Comparison of ENCODE assay signal across 29 cellular contexts in genomic region chr5:6590581-6590980, GRCh38.
"Had no signal": no experiment of that assay in that cellular context is flagged by ENCODE, and none has a peak within 500 bp of the region (broad histone marks: within the 10 kb centered on the region; RNA-seq: fewer than 3 reads in every experiment).

No MANE protein-coding gene starts in this region.

- H3K27ac Mint-ChIP-seq: activated naive CD4-positive, alpha-beta T cell treated with anti-CD3 and anti-CD28 coated beads, Interleukin-2, amount 10 ng/mL, durations not matched to agents 7 days and 5 days; activated naive CD8-positive, alpha-beta T cell treated with anti-CD3 and anti-CD28 coated beads, Interleukin-2, amount 10 ng/mL, durations not matched to agents 7 days and 5 days; activated T-cell treated with anti-CD3 and anti-CD28 coated beads, Interleukin-2, amount 50 U/mL, for 24 hours; nephron progenitor cell; stimulated activated naive B cell treated with anti-CD40 and anti-IgM and Interleukin-4, amounts not matched to agents 10 μg/mL and 1 μg/mL and 100 μg/mL, for 72 hours; T-helper 1 cell treated with Interleukin-12 subunit alpha and Interleukin-12 subunit beta and Interleukin-4 antibody, amounts not matched to agents 30 μg/mL and 1 μg/mL, for 36 hours had no signal

- H3K27me3 ChIP-seq: ascending aorta, brain microvascular endothelial cell, esophagus muscularis mucosa, foreskin keratinocyte, pancreas, thyroid gland, upper lobe of left lung, vagina had no signal

- H3K4me1 Mint-ChIP-seq: activated naive CD4-positive, alpha-beta T cell treated with anti-CD3 and anti-CD28 coated beads, Interleukin-2, amount 10 ng/mL, durations not matched to agents 7 days and 5 days; nephron progenitor cell had no signal

- H3K36me3 ChIP-seq: brain microvascular endothelial cell, esophagus muscularis mucosa, left ventricle myocardium inferior, pancreas, thyroid gland, vagina, WERI-Rb-1 had no signal

- H3K9me3 ChIP-seq: ascending aorta, esophagus muscularis mucosa, pancreas, psoas muscle, stomach, thyroid gland, upper lobe of left lung, vagina had no signal

- H3K4me3 ChIP-seq: ascending aorta, esophagus muscularis mucosa, left ventricle myocardium inferior, pancreas, psoas muscle, smooth muscle cell, stomach, thyroid gland, upper lobe of left lung, vagina had no signal

- H3K27ac ChIP-seq: ascending aorta, brain microvascular endothelial cell, esophagus muscularis mucosa, foreskin keratinocyte, left ventricle myocardium inferior, pancreas, psoas muscle, stomach, thyroid gland, upper lobe of left lung, vagina, WERI-Rb-1 had no signal

- H3K9me3 Mint-ChIP-seq: activated naive CD4-positive, alpha-beta T cell treated with anti-CD3 and anti-CD28 coated beads, Interleukin-2, amount 10 ng/mL, durations not matched to agents 7 days and 5 days; activated naive CD8-positive, alpha-beta T cell treated with anti-CD3 and anti-CD28 coated beads, Interleukin-2, amount 10 ng/mL, durations not matched to agents 7 days and 5 days; activated T-cell treated with anti-CD3 and anti-CD28 coated beads, Interleukin-2, amount 50 U/mL, for 24 hours; effector memory CD8-positive, alpha-beta T cell; stimulated activated naive B cell treated with anti-CD40 and anti-IgM and Interleukin-4, amounts not matched to agents 10 μg/mL and 1 μg/mL and 100 μg/mL, for 72 hours; T-helper 1 cell treated with Interleukin-12 subunit alpha and Interleukin-12 subunit beta and Interleukin-4 antibody, amounts not matched to agents 30 μg/mL and 1 μg/mL, for 36 hours had no signal

- H3K4me2 ChIP-seq: smooth muscle cell had no signal

- H3K4me1 ChIP-seq: ascending aorta, esophagus muscularis mucosa, left ventricle myocardium inferior, pancreas, psoas muscle, stomach, thyroid gland, upper lobe of left lung had no signal

- ATAC-seq: activated CD4-positive, CD25-positive, alpha-beta regulatory T cell treated with anti-CD3 and anti-CD28 coated beads, Interleukin-2, amount 50 U/mL, for 24 hours; effector memory CD8-positive, alpha-beta T cell; foreskin keratinocyte; psoas muscle; stimulated activated naive B cell treated with anti-CD40 and anti-IgM and Interleukin-4, amounts not matched to agents 10 μg/mL and 1 μg/mL and 100 μg/mL, for 72 hours had no signal

- DNase-seq: activated CD4-positive, alpha-beta T cell treated with anti-CD3 and anti-CD28 coated beads for 48 hours; activated CD4-positive, alpha-beta T cell treated with anti-CD3 and anti-CD28 coated beads, Interleukin-2, amount 50 U/mL, for 48 hours; activated CD8-positive, alpha-beta memory T cell treated with anti-CD3 and anti-CD28 coated beads for 24 hours; activated CD8-positive, alpha-beta memory T cell treated with anti-CD3 and anti-CD28 coated beads, Interleukin-2, amount 50 U/mL, for 48 hours; activated gamma-delta T cell; activated naive CD4-positive, alpha-beta T cell treated with anti-CD3 and anti-CD28 coated beads, Interleukin-2, amount 10 ng/mL, durations not matched to agents 7 days and 5 days; activated naive CD8-positive, alpha-beta T cell treated with anti-CD3 and anti-CD28 coated beads, Interleukin-2, amount 10 ng/mL, durations not matched to agents 7 days and 5 days; activated T-cell treated with anti-CD3 and anti-CD28 coated beads, Interleukin-2, amount 50 U/mL, for 24 hours; brain microvascular endothelial cell; cortex of kidney; effector memory CD8-positive, alpha-beta T cell; foreskin keratinocyte; left ventricle myocardium inferior; nephron progenitor cell; pancreas; psoas muscle; stimulated activated CD4-positive, alpha-beta T cell treated with anti-CD3 and anti-CD28 coated beads, Interleukin-1b, Interleukin-23, amount 100 ng/mL, for 48 hours; stimulated activated naive B cell treated with anti-CD40 and anti-IgM and Interleukin-4, amounts not matched to agents 10 μg/mL and 1 μg/mL and 100 μg/mL, for 72 hours; stomach; T-helper 9 cell; thyroid gland; upper lobe of left lung; WERI-Rb-1 had no signal

- H3K4me3 Mint-ChIP-seq: activated naive CD4-positive, alpha-beta T cell treated with anti-CD3 and anti-CD28 coated beads, Interleukin-2, amount 10 ng/mL, durations not matched to agents 7 days and 5 days; activated naive CD8-positive, alpha-beta T cell treated with anti-CD3 and anti-CD28 coated beads, Interleukin-2, amount 10 ng/mL, durations not matched to agents 7 days and 5 days; activated T-cell treated with anti-CD3 and anti-CD28 coated beads, Interleukin-2, amount 50 U/mL, for 24 hours; effector memory CD8-positive, alpha-beta T cell; nephron progenitor cell; stimulated activated naive B cell treated with anti-CD40 and anti-IgM and Interleukin-4, amounts not matched to agents 10 μg/mL and 1 μg/mL and 100 μg/mL, for 72 hours; T-helper 1 cell treated with Interleukin-12 subunit alpha and Interleukin-12 subunit beta and Interleukin-4 antibody, amounts not matched to agents 30 μg/mL and 1 μg/mL, for 36 hours had no signal
